In genomic region chr5:94468531-94468930, GRCh38 we compare ENCODE assay signal across 21 cellular contexts.
"Had no signal": no experiment of that assay in that cellular context is flagged by ENCODE, and none has a peak within 500 bp of the region (broad histone marks: within the 10 kb centered on the region; RNA-seq: fewer than 3 reads in every experiment).

No MANE protein-coding gene starts in this region.

- DNase-seq: activated CD4-positive, alpha-beta T cell treated with anti-CD3 and anti-CD28 coated beads, Interleukin-2, amount 10 ng/mL, durations not matched to agents 24 days and 14 days; activated CD4-positive, alpha-beta T cell treated with anti-CD3 and anti-CD28 coated beads, Interleukin-2, amount 50 U/mL, for 4 hours; activated CD8-positive, alpha-beta T cell treated with anti-CD3 and anti-CD28 coated beads for 36 hours; activated gamma-delta T cell treated with Interleukin-2 at 50 U/mL for 16 hours; activated naive CD4-positive, alpha-beta T cell treated with anti-CD3 and anti-CD28 coated beads for 36 hours; activated T-cell treated with anti-CD3 and anti-CD28 coated beads, Interleukin-2, amount 50 U/mL, for 1 hour; adrenal gland; body of pancreas; cortex of kidney; Karpas-422; KBM-7; NCI-H1048; NCI-H1694; NCI-H1930; NCI-H2081 treated with DMSO at 0.1 percent for 48 hours; NCI-H82; Right ventricle myocardium superior; SW 1271; T-helper 1 cell; T-helper 2 cell; T-helper 9 cell had no signal
